ENCODE assay signal across 21 cellular contexts in the genomic region with DNA sequence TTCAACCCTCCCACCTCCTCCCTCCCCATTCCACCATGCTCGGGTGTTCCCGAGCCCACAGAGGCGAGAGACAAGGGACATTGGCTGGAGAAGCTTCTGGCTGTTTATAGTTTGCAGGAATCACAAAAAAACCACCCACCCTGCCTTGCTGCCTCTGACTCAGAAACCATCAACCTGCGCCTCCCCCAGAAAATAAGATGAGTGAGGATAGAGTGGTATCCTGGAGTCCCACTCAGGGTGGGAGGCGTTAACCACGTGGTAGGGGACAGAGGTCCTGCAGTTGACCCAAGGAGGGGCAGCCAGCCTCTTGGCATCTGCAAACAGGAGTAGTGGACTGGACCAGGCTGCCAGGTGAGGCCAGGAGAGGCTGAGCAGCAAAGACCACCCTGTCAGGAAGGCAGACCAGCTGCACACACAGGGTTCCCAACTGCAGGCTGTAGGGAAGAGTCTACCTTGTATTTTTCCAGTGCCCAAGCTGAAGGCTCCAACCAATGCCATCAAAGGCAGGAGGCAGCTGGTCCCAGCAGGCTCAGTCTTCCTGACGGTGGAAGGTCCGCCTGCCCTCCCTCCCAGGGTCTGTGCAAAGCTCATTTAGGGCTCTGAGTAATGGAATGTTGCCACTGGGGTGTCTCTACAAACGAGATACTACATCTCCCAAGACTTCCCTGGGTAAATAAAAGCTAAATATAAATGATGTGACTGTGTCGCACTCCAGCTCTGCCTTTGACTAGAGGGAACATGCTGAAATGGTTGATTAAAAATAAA.
"Had no signal": no experiment of that assay in that cellular context is flagged by ENCODE, and none has a peak within 500 bp of the region (broad histone marks: within the 10 kb centered on the region; RNA-seq: fewer than 3 reads in every experiment).

No MANE protein-coding gene starts in this region.

- H3K36me3 Mint-ChIP-seq: activated naive CD4-positive, alpha-beta T cell treated with anti-CD3 and anti-CD28 coated beads, Interleukin-2, amount 10 ng/mL, durations not matched to agents 7 days and 5 days; activated naive CD8-positive, alpha-beta T cell treated with anti-CD3 and anti-CD28 coated beads for 36 hours; IgD-negative memory B cell had no signal

- H3K9me3 Mint-ChIP-seq: activated CD8-positive, alpha-beta T cell treated with anti-CD3 and anti-CD28 coated beads for 36 hours; activated T-cell treated with anti-CD3 and anti-CD28 coated beads, Interleukin-2, amount 50 U/mL, for 72 hours; activated T-helper 2 cell treated with anti-CD3 and anti-CD28 coated beads, Interferon-gamma antibody, Interleukin-2, Interleukin-4, amounts not matched to agents 10 μg/mL and 5 μg/mL and 100 μg/mL, durations not matched to agents 14 hours and 24 hours and 36 hours; T-helper 2 cell treated with Interferon-gamma antibody and Interleukin-4, amounts not matched to agents 5 μg/mL and 100 μg/mL, for 36 hours had no signal

- H3K4me3 Mint-ChIP-seq: activated CD8-positive, alpha-beta T cell treated with anti-CD3 and anti-CD28 coated beads for 36 hours; activated naive CD4-positive, alpha-beta T cell treated with anti-CD3 and anti-CD28 coated beads, Interleukin-2, amount 10 ng/mL, durations not matched to agents 7 days and 5 days; activated naive CD8-positive, alpha-beta T cell treated with anti-CD3 and anti-CD28 coated beads for 36 hours; activated T-cell treated with anti-CD3 and anti-CD28 coated beads, Interleukin-2, amount 50 U/mL, for 72 hours; IgD-negative memory B cell; T-helper 2 cell treated with Interferon-gamma antibody and Interleukin-4, amounts not matched to agents 5 μg/mL and 100 μg/mL, for 36 hours had no signal

- H3K4me1 Mint-ChIP-seq: activated naive CD4-positive, alpha-beta T cell treated with anti-CD3 and anti-CD28 coated beads, Interleukin-2, amount 10 ng/mL, durations not matched to agents 7 days and 5 days; activated naive CD8-positive, alpha-beta T cell treated with anti-CD3 and anti-CD28 coated beads for 36 hours; IgD-negative memory B cell had no signal

- ATAC-seq: activated CD4-positive, CD25-positive, alpha-beta regulatory T cell treated with anti-CD3 and anti-CD28 coated beads, Interleukin-2, amount 50 U/mL, for 24 hours; activated CD8-positive, alpha-beta T cell treated with anti-CD3 and anti-CD28 coated beads for 36 hours; activated T-cell treated with anti-CD3 and anti-CD28 coated beads, Interleukin-2, amount 50 U/mL, for 72 hours; PC-3; SK-N-SH treated with all-trans-retinoic acid at 6 μM for 48 hours had no signal

- H3K27ac Mint-ChIP-seq: activated CD8-positive, alpha-beta T cell treated with anti-CD3 and anti-CD28 coated beads for 36 hours; activated naive CD4-positive, alpha-beta T cell treated with anti-CD3 and anti-CD28 coated beads, Interleukin-2, amount 10 ng/mL, durations not matched to agents 7 days and 5 days; activated naive CD8-positive, alpha-beta T cell treated with anti-CD3 and anti-CD28 coated beads for 36 hours; activated T-cell treated with anti-CD3 and anti-CD28 coated beads, Interleukin-2, amount 50 U/mL, for 72 hours; activated T-helper 2 cell treated with anti-CD3 and anti-CD28 coated beads, Interferon-gamma antibody, Interleukin-2, Interleukin-4, amounts not matched to agents 10 μg/mL and 5 μg/mL and 100 μg/mL, durations not matched to agents 14 hours and 24 hours and 36 hours; IgD-negative memory B cell; T-helper 2 cell treated with Interferon-gamma antibody and Interleukin-4, amounts not matched to agents 5 μg/mL and 100 μg/mL, for 36 hours had no signal

- DNase-seq: activated CD4-positive, alpha-beta T cell treated with anti-CD3 and anti-CD28 coated beads for 4 hours; activated CD8-positive, alpha-beta memory T cell treated with anti-CD3 and anti-CD28 coated beads, Interleukin-2, amount 50 U/mL, for 4 hours; activated CD8-positive, alpha-beta T cell treated with anti-CD3 and anti-CD28 coated beads for 36 hours; activated gamma-delta T cell treated with Interleukin-2 at 50 U/mL for 16 hours; activated naive CD4-positive, alpha-beta T cell treated with anti-CD3 and anti-CD28 coated beads, Interleukin-2, amount 10 ng/mL, durations not matched to agents 7 days and 5 days; activated naive CD8-positive, alpha-beta T cell treated with anti-CD3 and anti-CD28 coated beads for 36 hours; activated T-cell treated with anti-CD3 and anti-CD28 coated beads, Interleukin-2, amount 50 U/mL, for 72 hours; MV-4-11; NCI-H1105; NCI-H1436; NCI-H1694 treated with DMSO at 0.1 percent for 48 hours; NCI-H2029 treated with DMSO at 0.1 percent for 48 hours; NCI-H446; NCI-H524; PC-3; SW 1271 had no signal

- H3K27me3 Mint-ChIP-seq: activated CD8-positive, alpha-beta T cell treated with anti-CD3 and anti-CD28 coated beads for 36 hours; activated naive CD8-positive, alpha-beta T cell treated with anti-CD3 and anti-CD28 coated beads for 36 hours had no signal
